ENCODE assay signal across 9 cellular contexts in the genomic region with DNA sequence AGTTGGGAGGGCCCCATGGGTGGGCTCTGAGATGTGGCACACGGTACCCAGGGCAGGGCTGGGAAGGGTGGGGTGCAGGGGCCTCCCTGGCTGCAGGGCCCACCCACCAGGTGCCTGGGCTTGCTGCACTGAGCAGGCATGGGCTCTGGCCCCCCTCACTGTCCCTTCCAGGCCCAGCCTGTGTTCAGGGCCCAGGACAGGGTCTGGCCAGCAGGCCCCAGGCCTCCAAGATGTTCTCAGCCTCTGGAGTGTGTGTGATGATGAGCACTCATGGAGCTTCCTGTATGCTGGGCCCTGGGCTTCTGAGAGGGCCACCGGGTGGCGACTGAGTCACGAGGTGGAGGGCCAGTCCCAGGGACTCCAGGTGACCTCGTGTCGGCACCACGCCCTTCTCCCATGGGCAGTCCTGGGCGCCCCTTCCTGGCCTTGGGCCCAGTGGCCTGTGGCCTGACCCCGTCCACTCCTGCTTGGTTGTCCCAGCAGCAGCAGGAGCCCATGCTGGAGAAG. TPM values are rescaled to one million over a fixed set of nuclear protein-coding genes. Genes with fewer than 3 reads are reported as not detected.
A peak's percentile ranks its signal among the peaks of the same experiment; 100 is the strongest.
DNase-seq lines count a peak whose midpoint lies in the region; ATAC-seq and TF ChIP-seq lines count a peak whose summit lies in the region.
"Had no signal": no experiment of that assay in that cellular context is flagged by ENCODE, and none has a peak within 500 bp of the region (broad histone marks: within the 10 kb centered on the region; RNA-seq: fewer than 3 reads in every experiment).

No MANE protein-coding gene starts in this region.

- H3K4me3 ChIP-seq in BLaER1 treated with 17β-estradiol and CSF1 and Interleukin-3, amounts not matched to agents 10 nM and 100 nM, result peak overlapping the region; percentile 66 to 78 (median 70)
- H3K4me3 ChIP-seq in HCT116 (replicated peaks in 1 of 2; ENCODE audit: low read depth in 1 of 2, low read length in 2 of 2), result peak overlapping the region; percentile 90 to 94

- peak overlapping the region; percentile 79 to 90 (median 83) for H3K9ac ChIP-seq in BLaER1 treated with 17β-estradiol and CSF1 and Interleukin-3, amounts not matched to agents 10 nM and 100 nM
- H3K9ac ChIP-seq in HCT116 (ENCODE audit: low read length), result peak overlapping the region; percentile 81

- no peaks in the 10 kb centered on the region for H3K9me3 ChIP-seq in BLaER1 treated with 17β-estradiol and CSF1 and Interleukin-3, amounts not matched to agents 10 nM and 100 nM (replicated peaks in 1 of 11)
- no peaks in the 10 kb centered on the region for H3K9me3 ChIP-seq in HCT116 (ENCODE audit: control insufficient read depth in 1 of 2, insufficient read depth in 1 of 2, low read depth in 1 of 2, low read length in 2 of 2)

- no peaks in the 10 kb centered on the region for H3K27me3 Mint-ChIP-seq in activated CD8-positive, alpha-beta T cell treated with anti-CD3 and anti-CD28 coated beads for 36 hours

- peak overlapping the region; percentile 89 for H3K4me3 Mint-ChIP-seq in activated CD8-positive, alpha-beta T cell treated with anti-CD3 and anti-CD28 coated beads for 36 hours

- no peaks in the 10 kb centered on the region for H3K9me3 Mint-ChIP-seq in activated CD8-positive, alpha-beta T cell treated with anti-CD3 and anti-CD28 coated beads for 36 hours

- no peak for TF ChIP-seq RAD21 in HCT116 (IDR thresholded peaks at IDR 0.05; ENCODE audit: low read depth)

- peak; percentile 33 for ATAC-seq in HCT116
- ATAC-seq in activated CD8-positive, alpha-beta T cell treated with anti-CD3 and anti-CD28 coated beads for 36 hours, result peak; percentile 57
- ATAC-seq in left ventricle myocardium superior, result peak; percentile 11
- ATAC-seq in stimulated activated naive CD8-positive, alpha-beta T cell treated with anti-CD3 and anti-CD28 coated beads, Interleukin-15, Interleukin-2, amounts not matched to agents 100 U/mL and 50 U/mL, for 24 hours, result peak; percentile 16
- ATAC-seq in HG03025 (IDR thresholded peaks at IDR 0.05; ENCODE audit: low FRiP score, unreplicated experiment), result no peak
- ATAC-seq in HG03097 (IDR thresholded peaks at IDR 0.05; ENCODE audit: low FRiP score, unreplicated experiment), result no peak
- ATAC-seq in GM18861 (IDR thresholded peaks at IDR 0.05; ENCODE audit: unreplicated experiment), result no peak

- H3K36me3 Mint-ChIP-seq in activated CD8-positive, alpha-beta T cell treated with anti-CD3 and anti-CD28 coated beads for 36 hours (ENCODE audit: low read depth), result peaks cover 2% of the 10 kb centered on the region

- 0 out of 6 replicates have a peak, but pooled peaks of 1 of the 3 experiments have one; percentile 6 for TF ChIP-seq CTCF in HCT116 (IDR thresholded peaks at IDR 0.05 in 2 of 3, conservative IDR thresholded peaks at IDR 0.05 in 1 of 3; ENCODE audit: borderline replicate concordance in 1 of 3, insufficient read depth in 1 of 3, low read depth in 2 of 3, low read length in 2 of 3)
- no peak for TF ChIP-seq CTCF in activated CD8-positive, alpha-beta T cell treated with anti-CD3 and anti-CD28 coated beads for 36 hours (IDR thresholded peaks at IDR 0.05)

- peaks cover 0 to 22% (median 1%) of the 10 kb centered on the region in 11 experiments; a peak in 6 of 22 replicates for H4K20me1 ChIP-seq in BLaER1 treated with 17β-estradiol and CSF1 and Interleukin-3, amounts not matched to agents 10 nM and 100 nM
- H4K20me1 ChIP-seq in HCT116 (ENCODE audit: insufficient read depth), result no peaks in the 10 kb centered on the region

- peak overlapping the region; percentile 78 to 90 (median 81) for H3K27ac ChIP-seq in BLaER1 treated with 17β-estradiol and CSF1 and Interleukin-3, amounts not matched to agents 10 nM and 100 nM
- H3K27ac ChIP-seq in HCT116 (ENCODE audit: low read depth, low read length), result peak overlapping the region; percentile 83

- POLR2A ChIA-PET in HCT116 (lab: Charles Lee), result no interaction called here
- POLR2A ChIA-PET in activated CD8-positive, alpha-beta T cell treated with anti-CD3 and anti-CD28 coated beads for 36 hours (lab: Charles Lee), result interaction anchor here (1.7 kb wide), 1 partner anchor 9 kb away, joined by 4 read pairs; no protein-coding TSS in a partner anchor

- H3K27ac Mint-ChIP-seq in activated CD8-positive, alpha-beta T cell treated with anti-CD3 and anti-CD28 coated beads for 36 hours, result peak overlapping the region; percentile 87

- peaks cover 22% of the 10 kb centered on the region for H3K4me1 Mint-ChIP-seq in activated CD8-positive, alpha-beta T cell treated with anti-CD3 and anti-CD28 coated beads for 36 hours (ENCODE audit: low read depth)

- intact Hi-C loops in HCT116 (cut with micrococcal nuclease) (no loop called here), left ventricle myocardium superior (cut with micrococcal nuclease) (no loop called here)
- intact Hi-C loops in activated CD8-positive, alpha-beta T cell treated with anti-CD3 and anti-CD28 coated beads for 36 hours (cut with micrococcal nuclease), result no loop called here

- CTCF ChIA-PET in HCT116 (lab: Charles Lee), result interaction anchor here (1.3 kb wide), 1 partner anchor 77 kb away, joined by 3 read pairs; no protein-coding TSS in a partner anchor
- CTCF ChIA-PET in activated CD8-positive, alpha-beta T cell treated with anti-CD3 and anti-CD28 coated beads for 36 hours (lab: Charles Lee), result interaction anchor here (0.8 to 1.0 kb wide), 2 partner anchors 32 to 52 kb away, joined by 3 read pairs; no protein-coding TSS in a partner anchor

- RAD21 ChIA-PET in HCT116 (lab: Charles Lee; ENCODE audit: low non-redundant PET in 1 of 2, low total read pairs in 2 of 2, uncharacterized antibody in 2 of 2, unreplicated experiment in 2 of 2), result no interaction called here

- H3K79me2 ChIP-seq in HCT116 (ENCODE audit: insufficient read depth, low read length), result peaks cover 43% of the 10 kb centered on the region

- H3K9me2 ChIP-seq in HCT116 (ENCODE audit: insufficient read depth), result no peaks in the 10 kb centered on the region

- TF ChIP-seq POLR2A in HCT116 (IDR thresholded peaks at IDR 0.05; ENCODE audit: borderline replicate concordance, extremely low read depth, insufficient read depth, insufficient read length), result no peak

- H3K36me3 ChIP-seq in BLaER1 treated with 17β-estradiol and CSF1 and Interleukin-3, amounts not matched to agents 10 nM and 100 nM, result no peaks in the 10 kb centered on the region
- H3K36me3 ChIP-seq in HCT116 (ENCODE audit: control insufficient read depth in 1 of 2, insufficient read depth in 2 of 2, low read length in 2 of 2), result no peaks in the 10 kb centered on the region

- H2AFZ ChIP-seq in HCT116 (ENCODE audit: low read depth, low read length, poor library complexity, severe bottlenecking), result no peak overlapping the region

- BruUV-seq in HCT116 (replicated peaks; lab: Mats Ljungman, UMichigan), result TSS peak; percentile 81

- DNase-seq in HCT116 (ENCODE audit: low read depth, low spot score) (no peak), left ventricle myocardium superior (no peak)
- peak; percentile 43 for DNase-seq in activated CD8-positive, alpha-beta T cell treated with anti-CD3 and anti-CD28 coated beads for 36 hours
- DNase-seq in stimulated activated naive CD8-positive, alpha-beta T cell treated with anti-CD3 and anti-CD28 coated beads, Interleukin-15, Interleukin-2, amounts not matched to agents 100 U/mL and 50 U/mL, for 24 hours, result peak; percentile 18

- H3K27me3 ChIP-seq in BLaER1 treated with 17β-estradiol and CSF1 and Interleukin-3, amounts not matched to agents 10 nM and 100 nM, result no peaks in the 10 kb centered on the region
- no peaks in the 10 kb centered on the region for H3K27me3 ChIP-seq in HCT116 (ENCODE audit: insufficient read depth, low read length)

- peak overlapping the region; percentile 94 to 99 (median 96) for H3K4me2 ChIP-seq in BLaER1 treated with 17β-estradiol and CSF1 and Interleukin-3, amounts not matched to agents 10 nM and 100 nM
- H3K4me2 ChIP-seq in HCT116 (ENCODE audit: low read length), result peak overlapping the region; percentile 90

- peaks cover 59 to 97% (median 89%) of the 10 kb centered on the region in 10 experiments for H3K4me1 ChIP-seq in BLaER1 treated with 17β-estradiol and CSF1 and Interleukin-3, amounts not matched to agents 10 nM and 100 nM
- peaks cover 43 to 79% of the 10 kb centered on the region in 2 experiments for H3K4me1 ChIP-seq in HCT116 (ENCODE audit: control insufficient read depth in 1 of 2, insufficient read depth in 2 of 2, low read length in 2 of 2)

TF ChIP-seq in HCT116, 20 proteins besides CTCF, POLR2A, EP300 and RAD21 (continues in another document):
- no peak for TF ChIP-seq SRF (IDR thresholded peaks at IDR 0.05; ENCODE audit: low read depth)
- no peak for TF ChIP-seq TCF7L2 (IDR thresholded peaks at IDR 0.05; ENCODE audit: borderline replicate concordance, extremely low read depth, insufficient read depth, insufficient read length)
- TF ChIP-seq ZNF274 (IDR thresholded peaks at IDR 0.05; ENCODE audit: low read depth, low read length), result no peak
- no peak for TF ChIP-seq ELF1 (IDR thresholded peaks at IDR 0.05; ENCODE audit: borderline replicate concordance, low read depth)
- peak; percentile 63; the same call in 1 of the 2 replicates for TF ChIP-seq POLR2AphosphoS5 (IDR thresholded peaks at IDR 0.05; ENCODE audit: low read depth, low read length)
- TF ChIP-seq SIN3A (IDR thresholded peaks at IDR 0.05; ENCODE audit: low read depth), result no peak
- TF ChIP-seq SP1 (IDR thresholded peaks at IDR 0.05; ENCODE audit: low read depth), result no peak
- TF ChIP-seq JUND (IDR thresholded peaks at IDR 0.05), result no peak
- TF ChIP-seq ZFX (IDR thresholded peaks at IDR 0.05), result peak; percentile 79
- no peak for TF ChIP-seq EZH2 (IDR thresholded peaks at IDR 0.05)

RNA-seq across cellular contexts. Expression of a gene that starts 55.9 kb away (rescaled TPM):
- total RNA-seq in HCT116 (2021; ENCODE audit: unreplicated experiment), result not detected
- 0.24 and 0.26 TPM in 2 replicates for polyA plus RNA-seq in HCT116 (2012)
- not detected for total RNA-seq in activated CD8-positive, alpha-beta T cell treated with anti-CD3 and anti-CD28 coated beads for 36 hours
- 0.27 TPM for total RNA-seq in left ventricle myocardium superior
- polyA plus RNA-seq: neural cell had no signal

Comparison
In these comparisons a context has a peak if more than half of its experiments do, and no peak if none do; other contexts are left out.
1. ATAC-seq: peak in HCT116 (single experiment), activated CD8-positive, alpha-beta T cell treated with anti-CD3 and anti-CD28 coated beads for 36 hours (single experiment), left ventricle myocardium superior (single experiment) and stimulated activated naive CD8-positive, alpha-beta T cell treated with anti-CD3 and anti-CD28 coated beads, Interleukin-15, Interleukin-2, amounts not matched to agents 100 U/mL and 50 U/mL, for 24 hours (single experiment); none in HG03025 (single experiment), HG03097 (single experiment) and GM18861 (single experiment).
2. DNase-seq: peak in activated CD8-positive, alpha-beta T cell treated with anti-CD3 and anti-CD28 coated beads for 36 hours (single experiment) and stimulated activated naive CD8-positive, alpha-beta T cell treated with anti-CD3 and anti-CD28 coated beads, Interleukin-15, Interleukin-2, amounts not matched to agents 100 U/mL and 50 U/mL, for 24 hours (single experiment); none in HCT116 (single experiment) and left ventricle myocardium superior (single experiment).